In genomic region chr5:14946813-14947640, GRCh38 we compare ENCODE assay signal across 8 cellular contexts.
A peak's percentile ranks its signal among the peaks of the same experiment; 100 is the strongest.
DNase-seq lines count a peak whose midpoint lies in the region; ATAC-seq and TF ChIP-seq lines count a peak whose summit lies in the region.

No MANE protein-coding gene starts in this region.

- no peak overlapping the region for H3K27ac Mint-ChIP-seq in memory B cell

- H3K4me3 ChIP-seq in BJ (ENCODE audit: low read depth, low read length) (no peak overlapping the region), brain microvascular endothelial cell (ENCODE audit: low read depth, low read length) (no peak overlapping the region)

- in situ Hi-C loops in GM13977 (cut with MboI; ENCODE audit: low pct_unique_long_range_greater_than_20kb, low sequenced_read_pairs, unreplicated experiment) (no loop called here), brain microvascular endothelial cell (cut with HindIII; ENCODE audit: low pct_ligation_motif_present, low sequenced_read_pairs) (no loop called here)

- H3K4me3 Mint-ChIP-seq in memory B cell = no peak overlapping the region

- POLR2A ChIA-PET in BJ (lab: Charles Lee) = no interaction called here

- H3K9me3 Mint-ChIP-seq in memory B cell = no peaks in the 10 kb centered on the region

- no peak for DNase-seq in BJ (ENCODE audit: low read depth)
- DNase-seq in GM13977 (ENCODE audit: low spot score) = peak; percentile 25
- DNase-seq in NOMO-1 treated with dmso at 0.1 percent for 144 hours (lab: John Stamatoyannopoulos, UW; ENCODE audit: unreplicated experiment) = peak; percentile 49
- no peak for DNase-seq in brain microvascular endothelial cell
- peak; percentile 23 to 35 for DNase-seq in memory B cell (ENCODE audit: low spot score in 2 of 2)
- no peak for DNase-seq in activated effector memory CD4-positive, alpha-beta T cell treated with anti-CD3 and anti-CD28 coated beads, Interleukin-2, amount 50 U/mL, for 16 hours
- no peak for DNase-seq in NCI-H1417 treated with DMSO at 0.1 percent for 48 hours (lab: John Stamatoyannopoulos, UW)

- no peaks in the 10 kb centered on the region for H3K36me3 ChIP-seq in BJ (ENCODE audit: control insufficient read depth, insufficient read depth, low read length)
- no peaks in the 10 kb centered on the region for H3K36me3 ChIP-seq in brain microvascular endothelial cell (replicated peaks)

- TF ChIP-seq CTCF in BJ (IDR thresholded peaks at IDR 0.05; ENCODE audit: insufficient read depth, low read depth, low read length) (peak; percentile 35; the same call in 1 of the 2 replicates), GM13977 (IDR thresholded peaks at IDR 0.05; ENCODE audit: extremely low read depth, insufficient read depth, missing control alignments) (peak; percentile 30), brain microvascular endothelial cell (IDR thresholded peaks at IDR 0.05; ENCODE audit: low read depth, low read length, missing control alignments) (peak; percentile 56)

- CTCF ChIA-PET in BJ (lab: Yijun Ruan, JAX) = interaction anchor here (0.8 kb wide), 1 partner anchor 18 kb away, joined by 3 read pairs; no protein-coding TSS in a partner anchor

- H3K4me1 Mint-ChIP-seq in memory B cell = peaks cover 6% of the 10 kb centered on the region

- H3K36me3 Mint-ChIP-seq in memory B cell = no peaks in the 10 kb centered on the region

- H3K27me3 ChIP-seq in BJ (ENCODE audit: control insufficient read depth, insufficient read depth, low read length) (peaks cover 7% of the 10 kb centered on the region), brain microvascular endothelial cell (replicated peaks) (no peaks in the 10 kb centered on the region)

- H3K27ac ChIP-seq in brain microvascular endothelial cell = no peak overlapping the region

- H3K27me3 Mint-ChIP-seq in memory B cell = peaks cover 6% of the 10 kb centered on the region

- ATAC-seq in HG03045 (IDR thresholded peaks at IDR 0.05; ENCODE audit: unreplicated experiment) (peak; percentile 57), memory B cell (ENCODE audit: low read depth) (peak; percentile 95)

Comparison
In these comparisons a context has a peak if more than half of its experiments do, and no peak if none do; other contexts are left out.
1. DNase-seq: peak in GM13977 (single experiment), NOMO-1 treated with dmso at 0.1 percent for 144 hours (single experiment) and memory B cell (2 of 2); none in BJ (single experiment), brain microvascular endothelial cell (single experiment), activated effector memory CD4-positive, alpha-beta T cell treated with anti-CD3 and anti-CD28 coated beads, Interleukin-2, amount 50 U/mL, for 16 hours (single experiment) and NCI-H1417 treated with DMSO at 0.1 percent for 48 hours (single experiment).
2. Peak in every context shown above with its lines, with median percentiles within 50 percentile points of each other: CTCF ChIP-seq.